In the genomic region with DNA sequence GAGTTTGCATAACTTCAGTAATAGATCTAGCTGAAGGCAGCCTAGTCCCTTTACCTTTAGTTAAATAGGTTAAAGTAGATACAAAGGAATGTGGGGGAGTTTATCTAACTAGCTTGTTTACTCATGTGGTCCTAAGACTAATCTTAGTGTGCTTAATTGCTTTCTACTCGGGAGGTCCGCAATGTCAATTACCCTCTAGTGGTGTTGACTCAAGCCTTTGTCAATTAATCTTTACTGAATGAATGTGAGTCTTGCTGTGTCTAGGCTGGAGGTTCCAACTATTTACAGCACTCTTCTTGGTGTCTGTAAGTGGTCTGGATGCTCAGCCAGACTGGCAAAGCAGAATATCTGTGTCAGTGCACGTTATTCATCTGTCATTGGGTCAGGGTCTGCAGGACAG, we compare ENCODE assay signal across 1 cellular context.
TF ChIP-seq lines count a peak whose summit lies in the region.

No MANE protein-coding gene starts in this region.

TF ChIP-seq in A549, 52 proteins besides CTCF, POLR2A, EP300 and RAD21 (continued from another document):
- no peak for TF ChIP-seq NR3C1 (IDR thresholded peaks at IDR 0.05)
